Comparison of ENCODE assay signal across 1 cellular context in genomic region chr9:127734747-127735529, GRCh38.
TF ChIP-seq lines count a peak whose summit lies in the region.

TSS of gene TOR2A (minus strand) at chr9:127735294. CDS start at chr9:127735270, 24 bp downstream.

TF ChIP-seq in HepG2, 621 proteins besides CTCF, POLR2A, EP300 and RAD21 (continued from another document and continues in another):
- TF ChIP-seq ADNP (CRISPR knock-in tag; IDR thresholded peaks at IDR 0.05) (no peak), MAF1 (CRISPR knock-in tag; IDR thresholded peaks at IDR 0.05; ENCODE audit: borderline replicate concordance) (no peak), ZC3H4 (CRISPR knock-in tag; IDR thresholded peaks at IDR 0.05; ENCODE audit: borderline replicate concordance) (no peak), TMF1 (CRISPR knock-in tag; IDR thresholded peaks at IDR 0.05; ENCODE audit: low read depth) (0 out of 2 replicates have a peak, but pooled peaks have one; percentile 76), ELF3 (CRISPR knock-in tag; IDR thresholded peaks at IDR 0.05) (peak; percentile 57), ZNF577 (CRISPR knock-in tag; IDR thresholded peaks at IDR 0.05; ENCODE audit: borderline replicate concordance, low read depth) (no peak; the same call in 1 of the 2 replicates), IRF9 (CRISPR knock-in tag; IDR thresholded peaks at IDR 0.05; ENCODE audit: borderline replicate concordance) (peak; percentile 48; the same call in 1 of the 2 replicates), ZNF235 (CRISPR knock-in tag; IDR thresholded peaks at IDR 0.05; ENCODE audit: borderline replicate concordance) (no peak), ZNF607 (CRISPR knock-in tag; IDR thresholded peaks at IDR 0.05; ENCODE audit: borderline replicate concordance) (peak; percentile 52; the same call in 1 of the 2 replicates), CHD2 (IDR thresholded peaks at IDR 0.05; ENCODE audit: low read depth, low read length) (0 out of 2 replicates have a peak, but pooled peaks have one; percentile 30), RFX1 (IDR thresholded peaks at IDR 0.05) (peak; percentile 99), PLRG1 (conservative IDR thresholded peaks at IDR 0.05) (no peak), KMT2B (CRISPR knock-in tag; IDR thresholded peaks at IDR 0.05) (no peak; the same call in 1 of the 2 replicates), HMG20B (CRISPR knock-in tag; conservative IDR thresholded peaks at IDR 0.05) (no peak), BORCS8-MEF2B (CRISPR knock-in tag; IDR thresholded peaks at IDR 0.05) (peak; percentile 70; the same call in 1 of the 2 replicates), ATRX (CRISPR knock-in tag; IDR thresholded peaks at IDR 0.05; ENCODE audit: borderline replicate concordance) (no peak), MED8 (CRISPR knock-in tag; IDR thresholded peaks at IDR 0.05; ENCODE audit: insufficient replicate concordance) (no peak), SRSF4 (IDR thresholded peaks at IDR 0.05; ENCODE audit: low read depth, low read length, poor library complexity, severe bottlenecking) (no peak), TEAD2 (CRISPR knock-in tag; IDR thresholded peaks at IDR 0.05) (no peak), NKX3-1 (CRISPR knock-in tag; IDR thresholded peaks at IDR 0.05) (no peak), DMAP1 (CRISPR knock-in tag; IDR thresholded peaks at IDR 0.05) (no peak), PCBP2 (optimal IDR thresholded peaks at IDR 0.05; ENCODE audit: low read depth, low read length, poor library complexity, severe bottlenecking) (no peak), GMEB2 (CRISPR knock-in tag; IDR thresholded peaks at IDR 0.05; ENCODE audit: low read depth) (0 out of 2 replicates have a peak, but pooled peaks have one; percentile 24), GATAD1 (CRISPR knock-in tag; IDR thresholded peaks at IDR 0.05) (peak; percentile 88), ZNF24 (IDR thresholded peaks at IDR 0.05) (no peak), SPEN (CRISPR knock-in tag; IDR thresholded peaks at IDR 0.05; ENCODE audit: low read depth) (peak; percentile 62), CENPT (CRISPR knock-in tag; IDR thresholded peaks at IDR 0.05; ENCODE audit: low read depth) (no peak), NFIB (CRISPR knock-in tag; IDR thresholded peaks at IDR 0.05; ENCODE audit: borderline replicate concordance) (no peak), ZNF558 (CRISPR knock-in tag; IDR thresholded peaks at IDR 0.05; ENCODE audit: borderline replicate concordance) (no peak), ZNF569 (CRISPR knock-in tag; IDR thresholded peaks at IDR 0.05; ENCODE audit: borderline replicate concordance) (no peak), ZEB1 (IDR thresholded peaks at IDR 0.05; ENCODE audit: insufficient replicate concordance, low read depth) (no peak), ZMAT3 (CRISPR knock-in tag; conservative IDR thresholded peaks at IDR 0.05) (no peak; the same call in 1 of the 2 replicates), RXRB (CRISPR knock-in tag; IDR thresholded peaks at IDR 0.05; ENCODE audit: borderline replicate concordance) (peak; percentile 49; the same call in 1 of the 2 replicates), ZNF333 (CRISPR knock-in tag; IDR thresholded peaks at IDR 0.05; ENCODE audit: borderline replicate concordance) (no peak), TGIF2 (CRISPR knock-in tag; IDR thresholded peaks at IDR 0.05) (peak; percentile 71; the same call in 1 of the 2 replicates), ZSCAN29 (CRISPR knock-in tag; conservative IDR thresholded peaks at IDR 0.05) (peak; percentile 88), ZBTB38 (CRISPR knock-in tag; IDR thresholded peaks at IDR 0.05) (peak; percentile 12; the same call in 1 of the 2 replicates), ZNF773 (CRISPR knock-in tag; IDR thresholded peaks at IDR 0.05; ENCODE audit: borderline replicate concordance) (no peak), ZC3H13 (CRISPR knock-in tag; IDR thresholded peaks at IDR 0.05) (no peak), ZNF331 (CRISPR knock-in tag; IDR thresholded peaks at IDR 0.05) (no peak), KDM5A (IDR thresholded peaks at IDR 0.05; ENCODE audit: borderline replicate concordance, low read length) (0 out of 2 replicates have a peak, but pooled peaks have one; percentile 54), ZNF496 (CRISPR knock-in tag; IDR thresholded peaks at IDR 0.05; ENCODE audit: insufficient replicate concordance) (no peak), U2AF1 (optimal IDR thresholded peaks at IDR 0.05; ENCODE audit: low read depth, low read length) (no peak), AGO2 (optimal IDR thresholded peaks at IDR 0.05; ENCODE audit: low read depth, low read length) (no peak), REST (IDR thresholded peaks at IDR 0.05; ENCODE audit: borderline replicate concordance in 1 of 2, low read depth in 1 of 2, low read length in 2 of 2) (no peak), ZNF674 (CRISPR knock-in tag; IDR thresholded peaks at IDR 0.05; ENCODE audit: low read depth) (no peak), TSC22D2 (CRISPR knock-in tag; IDR thresholded peaks at IDR 0.05; ENCODE audit: borderline replicate concordance) (no peak), TERF1 (CRISPR knock-in tag; IDR thresholded peaks at IDR 0.05) (no peak)
- TF ChIP-seq, protein P1, sequence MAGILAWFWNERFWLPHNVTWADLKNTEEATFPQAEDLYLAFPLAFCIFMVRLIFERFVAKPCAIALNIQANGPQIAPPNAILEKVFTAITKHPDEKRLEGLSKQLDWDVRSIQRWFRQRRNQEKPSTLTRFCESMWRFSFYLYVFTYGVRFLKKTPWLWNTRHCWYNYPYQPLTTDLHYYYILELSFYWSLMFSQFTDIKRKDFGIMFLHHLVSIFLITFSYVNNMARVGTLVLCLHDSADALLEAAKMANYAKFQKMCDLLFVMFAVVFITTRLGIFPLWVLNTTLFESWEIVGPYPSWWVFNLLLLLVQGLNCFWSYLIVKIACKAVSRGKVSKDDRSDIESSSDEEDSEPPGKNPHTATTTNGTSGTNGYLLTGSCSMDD (CRISPR knock-in tag; IDR thresholded peaks at IDR 0.05) = no peak
- TF ChIP-seq, protein P2, sequence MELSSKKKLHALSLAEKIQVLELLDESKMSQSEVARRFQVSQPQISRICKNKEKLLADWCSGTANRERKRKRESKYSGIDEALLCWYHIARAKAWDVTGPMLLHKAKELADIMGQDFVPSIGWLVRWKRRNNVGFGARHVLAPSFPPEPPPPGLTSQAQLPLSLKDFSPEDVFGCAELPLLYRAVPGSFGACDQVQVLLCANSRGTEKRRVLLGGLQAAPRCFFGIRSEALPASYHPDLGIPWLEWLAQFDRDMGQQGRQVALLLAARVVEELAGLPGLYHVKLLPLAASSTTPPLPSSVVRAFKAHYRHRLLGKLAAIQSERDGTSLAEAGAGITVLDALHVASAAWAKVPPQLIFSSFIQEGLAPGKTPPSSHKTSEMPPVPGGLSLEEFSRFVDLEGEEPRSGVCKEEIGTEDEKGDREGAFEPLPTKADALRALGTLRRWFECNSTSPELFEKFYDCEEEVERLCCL (CRISPR knock-in tag; IDR thresholded peaks at IDR 0.05; ENCODE audit: borderline replicate concordance) = no peak
- TF ChIP-seq, protein P3, sequence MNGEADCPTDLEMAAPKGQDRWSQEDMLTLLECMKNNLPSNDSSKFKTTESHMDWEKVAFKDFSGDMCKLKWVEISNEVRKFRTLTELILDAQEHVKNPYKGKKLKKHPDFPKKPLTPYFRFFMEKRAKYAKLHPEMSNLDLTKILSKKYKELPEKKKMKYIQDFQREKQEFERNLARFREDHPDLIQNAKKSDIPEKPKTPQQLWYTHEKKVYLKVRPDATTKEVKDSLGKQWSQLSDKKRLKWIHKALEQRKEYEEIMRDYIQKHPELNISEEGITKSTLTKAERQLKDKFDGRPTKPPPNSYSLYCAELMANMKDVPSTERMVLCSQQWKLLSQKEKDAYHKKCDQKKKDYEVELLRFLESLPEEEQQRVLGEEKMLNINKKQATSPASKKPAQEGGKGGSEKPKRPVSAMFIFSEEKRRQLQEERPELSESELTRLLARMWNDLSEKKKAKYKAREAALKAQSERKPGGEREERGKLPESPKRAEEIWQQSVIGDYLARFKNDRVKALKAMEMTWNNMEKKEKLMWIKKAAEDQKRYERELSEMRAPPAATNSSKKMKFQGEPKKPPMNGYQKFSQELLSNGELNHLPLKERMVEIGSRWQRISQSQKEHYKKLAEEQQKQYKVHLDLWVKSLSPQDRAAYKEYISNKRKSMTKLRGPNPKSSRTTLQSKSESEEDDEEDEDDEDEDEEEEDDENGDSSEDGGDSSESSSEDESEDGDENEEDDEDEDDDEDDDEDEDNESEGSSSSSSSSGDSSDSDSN (CRISPR knock-in tag; IDR thresholded peaks at IDR 0.05) = peak; percentile 41; the same call in 1 of the 2 replicates
- TF ChIP-seq, protein P4, sequence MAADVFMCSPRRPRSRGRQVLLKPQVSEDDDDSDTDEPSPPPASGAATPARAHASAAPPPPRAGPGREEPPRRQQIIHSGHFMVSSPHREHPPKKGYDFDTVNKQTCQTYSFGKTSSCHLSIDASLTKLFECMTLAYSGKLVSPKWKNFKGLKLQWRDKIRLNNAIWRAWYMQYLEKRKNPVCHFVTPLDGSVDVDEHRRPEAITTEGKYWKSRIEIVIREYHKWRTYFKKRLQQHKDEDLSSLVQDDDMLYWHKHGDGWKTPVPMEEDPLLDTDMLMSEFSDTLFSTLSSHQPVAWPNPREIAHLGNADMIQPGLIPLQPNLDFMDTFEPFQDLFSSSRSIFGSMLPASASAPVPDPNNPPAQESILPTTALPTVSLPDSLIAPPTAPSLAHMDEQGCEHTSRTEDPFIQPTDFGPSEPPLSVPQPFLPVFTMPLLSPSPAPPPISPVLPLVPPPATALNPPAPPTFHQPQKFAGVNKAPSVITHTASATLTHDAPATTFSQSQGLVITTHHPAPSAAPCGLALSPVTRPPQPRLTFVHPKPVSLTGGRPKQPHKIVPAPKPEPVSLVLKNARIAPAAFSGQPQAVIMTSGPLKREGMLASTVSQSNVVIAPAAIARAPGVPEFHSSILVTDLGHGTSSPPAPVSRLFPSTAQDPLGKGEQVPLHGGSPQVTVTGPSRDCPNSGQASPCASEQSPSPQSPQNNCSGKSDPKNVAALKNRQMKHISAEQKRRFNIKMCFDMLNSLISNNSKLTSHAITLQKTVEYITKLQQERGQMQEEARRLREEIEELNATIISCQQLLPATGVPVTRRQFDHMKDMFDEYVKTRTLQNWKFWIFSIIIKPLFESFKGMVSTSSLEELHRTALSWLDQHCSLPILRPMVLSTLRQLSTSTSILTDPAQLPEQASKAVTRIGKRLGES (CRISPR knock-in tag; IDR thresholded peaks at IDR 0.05; ENCODE audit: borderline replicate concordance) = no peak
- TF ChIP-seq, protein P5, sequence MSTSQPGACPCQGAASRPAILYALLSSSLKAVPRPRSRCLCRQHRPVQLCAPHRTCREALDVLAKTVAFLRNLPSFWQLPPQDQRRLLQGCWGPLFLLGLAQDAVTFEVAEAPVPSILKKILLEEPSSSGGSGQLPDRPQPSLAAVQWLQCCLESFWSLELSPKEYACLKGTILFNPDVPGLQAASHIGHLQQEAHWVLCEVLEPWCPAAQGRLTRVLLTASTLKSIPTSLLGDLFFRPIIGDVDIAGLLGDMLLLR (CRISPR knock-in tag; IDR thresholded peaks at IDR 0.05) = no peak; the same call in 1 of the 2 replicates
